In genomic region chr22:43733138-43733537, GRCh38 we compare ENCODE assay signal across 21 cellular contexts.
DNase-seq lines count a peak whose midpoint lies in the region; ATAC-seq, FAIRE-seq and TF ChIP-seq lines count a peak whose summit lies in the region.
"Had no signal": no experiment of that assay in that cellular context is flagged by ENCODE, and none has a peak within 500 bp of the region (broad histone marks: within the 10 kb centered on the region; RNA-seq: fewer than 3 reads in every experiment).

No MANE protein-coding gene starts in this region.

- ATAC-seq in left colon: peak; percentile 61
- no peak for ATAC-seq in gastrocnemius medialis
- ATAC-seq: GM12878, HepG2 had no signal

- no peak for TF ChIP-seq POLR2A in gastrocnemius medialis (IDR thresholded peaks at IDR 0.05)
- TF ChIP-seq POLR2A in sigmoid colon (IDR thresholded peaks at IDR 0.05): no peak

- no peaks in the 10 kb centered on the region for H3K4me1 ChIP-seq in gastrocnemius medialis
- no peaks in the 10 kb centered on the region for H3K4me1 ChIP-seq in sigmoid colon
- H3K4me1 ChIP-seq: BE2C had no signal

- H3K27me3 ChIP-seq in gastrocnemius medialis (no peaks in the 10 kb centered on the region), sigmoid colon (no peaks in the 10 kb centered on the region)

- 23 to 58% methylated on average over 2 of the region's 2 CpGs for WGBS in sigmoid colon, 2 donors

- FAIRE-seq in urothelium cell line (lab: Jason Lieb, UNC): peak; percentile 50
- FAIRE-seq: GM12878, H1, HepG2 had no signal

- H3K27ac ChIP-seq in gastrocnemius medialis (no peak overlapping the region), sigmoid colon (no peak overlapping the region)

- H3K9me3 ChIP-seq in gastrocnemius medialis (no peaks in the 10 kb centered on the region), sigmoid colon (no peaks in the 10 kb centered on the region)
- H3K9me3 ChIP-seq: BE2C had no signal

- H3K4me3 ChIP-seq in LNCaP clone FGC (ENCODE audit: low read depth, low read length) (no peak overlapping the region), gastrocnemius medialis (no peak overlapping the region), sigmoid colon (no peak overlapping the region)
- H3K4me3 ChIP-seq: GM12878 had no signal

- peak; percentile 19; the same call in 1 of the 2 replicates for TF ChIP-seq CTCF in LNCaP clone FGC (IDR thresholded peaks at IDR 0.05; ENCODE audit: control insufficient read depth, extremely low read depth, insufficient read depth)
- TF ChIP-seq CTCF in gastrocnemius medialis (IDR thresholded peaks at IDR 0.05 in 4 of 5, conservative IDR thresholded peaks at IDR 0.05 in 1 of 5): no peak
- TF ChIP-seq CTCF in sigmoid colon (IDR thresholded peaks at IDR 0.05): no peak

- DNase-seq in LNCaP clone FGC (ENCODE audit: low read depth): peak; percentile 56
- peak; percentile 62 for DNase-seq in NCI-H2171 treated with DMSO at 0.1 percent for 48 hours (lab: John Stamatoyannopoulos, UW)
- DNase-seq in left colon: no peak
- no peak for DNase-seq in urothelium cell line (ENCODE audit: low spot score)
- no peak for DNase-seq in gastrocnemius medialis
- DNase-seq in retina: no peak
- DNase-seq in sigmoid colon: no peak
- DNase-seq: ACHN; BE2C; C1 segment of cervical spinal cord; CD4-positive, CD25-positive, alpha-beta regulatory T cell; CD8-positive, alpha-beta memory T cell; COR-L47; DMS 273 treated with DMSO at 0.1 percent for 48 hours; DMS53; DND-41; EL; H9 had no signal

- no peaks in the 10 kb centered on the region for H3K36me3 ChIP-seq in gastrocnemius medialis
- no peaks in the 10 kb centered on the region for H3K36me3 ChIP-seq in sigmoid colon
- H3K36me3 ChIP-seq: BE2C had no signal

- TF ChIP-seq EP300 in sigmoid colon (IDR thresholded peaks at IDR 0.05): no peak

- intact Hi-C loops in left colon (cut with DNase I, micrococcal nuclease): no loop called here
- intact Hi-C loops in gastrocnemius medialis (cut with DNase I; ENCODE audit: low total_unique reads): no loop called here
- intact Hi-C loops in sigmoid colon (cut with DNase I): no loop called here

- in situ Hi-C loops in gastrocnemius medialis (cut with MboI; ENCODE audit: low sequenced_read_pairs in 4 of 4): no loop called here

Comparison
In these comparisons a context has a peak if more than half of its experiments do, and no peak if none do; other contexts are left out.
1. DNase-seq: peak in LNCaP clone FGC (single experiment) and NCI-H2171 treated with DMSO at 0.1 percent for 48 hours (single experiment); none in left colon (0 of 2), urothelium cell line (single experiment), gastrocnemius medialis (0 of 2), retina (single experiment) and sigmoid colon (single experiment).